ENCODE assay signal across 8 cellular contexts in the genomic region with DNA sequence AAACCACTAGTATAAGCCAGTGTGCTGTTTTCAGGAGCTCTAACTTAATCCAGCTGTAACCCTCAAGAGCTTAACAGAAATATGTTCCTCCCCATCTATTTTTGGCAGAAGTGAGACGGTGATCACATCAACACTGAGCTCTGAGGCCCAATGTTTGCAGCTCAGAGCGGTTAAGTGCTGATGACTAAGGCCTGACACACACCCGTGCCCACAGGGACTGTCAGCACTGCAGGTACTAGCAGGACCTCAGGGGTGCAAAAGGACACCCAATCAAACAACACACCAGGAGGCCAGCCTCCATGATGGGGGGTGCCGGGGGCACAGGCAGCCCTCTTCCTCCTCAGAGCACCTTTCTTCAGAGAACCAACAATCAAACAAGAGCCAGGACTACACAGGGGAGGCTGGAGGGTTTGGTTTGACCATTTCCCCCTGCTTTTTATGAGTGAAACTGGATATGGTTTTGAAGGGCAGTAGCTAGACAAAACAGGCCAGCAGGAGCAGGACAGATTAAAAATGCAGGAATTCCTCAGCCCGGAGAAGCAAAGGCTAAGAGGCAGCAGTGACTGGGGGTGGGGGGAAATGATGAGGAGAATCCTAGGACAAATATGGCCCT.
A peak's percentile ranks its signal among the peaks of the same experiment; 100 is the strongest.
DNase-seq lines count a peak whose midpoint lies in the region; ATAC-seq and TF ChIP-seq lines count a peak whose summit lies in the region.

No MANE protein-coding gene starts in this region.

- peak; percentile 86 for ATAC-seq in HG03432 (IDR thresholded peaks at IDR 0.05; ENCODE audit: unreplicated experiment)

- DNase-seq in AML-193 (lab: John Stamatoyannopoulos, UW) (peak; percentile 22), GM19240 (ENCODE audit: insufficient read length, low spot score) (peak; percentile 80), head of caudate nucleus (peak in 22 of 42 donors; percentile 28 to 83 (median 50)), pulmonary artery endothelial cell (ENCODE audit: low read depth, low spot score) (peak; percentile 52), vagina (ENCODE audit: extremely low spot score in 2 of 2) (peak; percentile 97 to 98)
- DNase-seq in activated gamma-delta T cell treated with anti-CD3 and anti-CD28 coated beads, Interleukin-2, amount 50 U/mL, for 16 hours (ENCODE audit: low read depth), result peak; percentile 79

- TF ChIP-seq POLR2A in Raji (IDR thresholded peaks at IDR 0.05; ENCODE audit: insufficient read depth, low read depth, low read length) (peak; percentile 29; the same call in 1 of the 2 replicates), vagina (IDR thresholded peaks at IDR 0.05) (peak in 1 of 2 donors; percentile 34)

- H3K4me1 ChIP-seq in vagina, result peaks cover 88% of the 10 kb centered on the region

- H3K9me3 ChIP-seq in vagina, result no peaks in the 10 kb centered on the region

- no peak overlapping the region for H3K4me3 ChIP-seq in vagina

- intact Hi-C loops in head of caudate nucleus (cut with DNase I) (no loop called here), vagina (cut with DNase I) (no loop called here)

- H3K27me3 ChIP-seq in vagina, result no peaks in the 10 kb centered on the region

- peak overlapping the region; percentile 96 for H3K27ac ChIP-seq in vagina

- no peak for TF ChIP-seq CTCF in vagina (IDR thresholded peaks at IDR 0.05)

- H3K36me3 ChIP-seq in vagina, result no peaks in the 10 kb centered on the region

Comparison
In these comparisons a context has a peak if more than half of its experiments do, and no peak if none do; other contexts are left out.
1. DNase-seq: peak in every context shown above with its lines; median percentile 98 in vagina; 80 in GM19240; 79 in activated gamma-delta T cell treated with anti-CD3 and anti-CD28 coated beads, Interleukin-2, amount 50 U/mL, for 16 hours; 52 in pulmonary artery endothelial cell; 50 in head of caudate nucleus; 22 in AML-193.